8 cellular contexts compared by ENCODE assay signal in genomic region chr10:108544500-108545120, GRCh38.
A peak's percentile ranks its signal among the peaks of the same experiment; 100 is the strongest.
DNase-seq lines count a peak whose midpoint lies in the region; FAIRE-seq and TF ChIP-seq lines count a peak whose summit lies in the region.

No MANE protein-coding gene starts in this region.

- H3K4me1 ChIP-seq in KMS-11 (ENCODE audit: low read depth, poor library complexity, severe bottlenecking): no peaks in the 10 kb centered on the region
- peaks cover 0 to 4% (median 0%) of the 10 kb centered on the region in 4 donors for H3K4me1 ChIP-seq in esophagus muscularis mucosa

- H3K36me3 ChIP-seq in KMS-11 (ENCODE audit: insufficient read depth): no peaks in the 10 kb centered on the region
- H3K36me3 ChIP-seq in esophagus muscularis mucosa: no peaks in the 10 kb centered on the region

- TF ChIP-seq CTCF in KMS-11 (conservative IDR thresholded peaks at IDR 0.05; ENCODE audit: low read depth, low read length) (peak; percentile 75), esophagus muscularis mucosa (IDR thresholded peaks at IDR 0.05) (peak; percentile 72 to 92 (median 84)), nephron progenitor cell (IDR thresholded peaks at IDR 0.05) (peak; percentile 99)

- TF ChIP-seq EP300 in esophagus muscularis mucosa (IDR thresholded peaks at IDR 0.05): no peak

- H3K4me3 ChIP-seq in KMS-11 (IDR thresholded peaks at IDR 0.05; ENCODE audit: insufficient read depth, low read depth, low read length): no peak overlapping the region
- no peak overlapping the region for H3K4me3 ChIP-seq in esophagus muscularis mucosa

- intact Hi-C loops in esophagus muscularis mucosa (cut with DNase I): loop anchor here (10.0 kb wide), 1 partner anchor 1920 kb away; no protein-coding TSS in a partner anchor

- no peaks in the 10 kb centered on the region for H3K27me3 ChIP-seq in KMS-11 (ENCODE audit: insufficient read depth, low read depth)
- H3K27me3 ChIP-seq in esophagus muscularis mucosa: no peaks in the 10 kb centered on the region

- H3K4me1 Mint-ChIP-seq in nephron progenitor cell: no peaks in the 10 kb centered on the region

- peak; percentile 11 for DNase-seq in activated gamma-delta T cell treated with Interleukin-2 at 50 U/mL for 16 hours
- DNase-seq in activated gamma-delta T cell (lab: John Stamatoyannopoulos, UW): no peak
- no peak for DNase-seq in H54 (ENCODE audit: insufficient read length, low spot score)
- peak; percentile 42 for DNase-seq in SKM-1 treated with dmso at 0.1 percent for 144 hours (lab: John Stamatoyannopoulos, UW; ENCODE audit: unreplicated experiment)
- DNase-seq in esophagus muscularis mucosa (ENCODE audit: extremely low spot score): no peak
- peak; percentile 78 for DNase-seq in nephron progenitor cell
- DNase-seq in SW 1271 (lab: John Stamatoyannopoulos, UW): no peak

- H3K4me2 ChIP-seq in KMS-11: no peak overlapping the region

- no peaks in the 10 kb centered on the region for H3K27me3 Mint-ChIP-seq in nephron progenitor cell (ENCODE audit: low read depth, poor library complexity)

- H3K27ac Mint-ChIP-seq in nephron progenitor cell: no peak overlapping the region

- FAIRE-seq in H54 (lab: Jason Lieb, UNC): peak; percentile 86

- no peaks in the 10 kb centered on the region for H3K9me3 ChIP-seq in esophagus muscularis mucosa

- H3K4me3 Mint-ChIP-seq in nephron progenitor cell: no peak overlapping the region

- TF ChIP-seq POLR2A in H54 (IDR thresholded peaks at IDR 0.05; ENCODE audit: low read depth, low read length) (no peak), esophagus muscularis mucosa (IDR thresholded peaks at IDR 0.05; ENCODE audit: low read depth) (no peak)

- H3K27ac ChIP-seq in KMS-11: no peak overlapping the region
- no peak overlapping the region for H3K27ac ChIP-seq in esophagus muscularis mucosa (replicated peaks in 1 of 4)

- H3K9ac ChIP-seq in KMS-11: no peak overlapping the region

- no peaks in the 10 kb centered on the region for H4K20me1 ChIP-seq in KMS-11 (ENCODE audit: insufficient read depth)

- no peaks in the 10 kb centered on the region for H3K79me2 ChIP-seq in KMS-11 (ENCODE audit: insufficient read depth, low read depth)

- H2AFZ ChIP-seq in KMS-11 (ENCODE audit: low read depth): no peak overlapping the region; the same call in 1 of the 2 replicates

- no peaks in the 10 kb centered on the region for H3K36me3 Mint-ChIP-seq in nephron progenitor cell (ENCODE audit: low read depth)

- WGBS in esophagus muscularis mucosa: 29% methylated on average over 10 of the region's 10 CpGs

- no peaks in the 10 kb centered on the region for H3K9me3 Mint-ChIP-seq in nephron progenitor cell

Comparison
In these comparisons a context has a peak if more than half of its experiments do, and no peak if none do; other contexts are left out.
1. DNase-seq: peak in activated gamma-delta T cell treated with Interleukin-2 at 50 U/mL for 16 hours (single experiment), SKM-1 treated with dmso at 0.1 percent for 144 hours (single experiment) and nephron progenitor cell (single experiment); none in activated gamma-delta T cell (single experiment), H54 (single experiment), esophagus muscularis mucosa (single experiment) and SW 1271 (0 of 2).
2. Peak in every context shown above with its lines, with median percentiles within 50 percentile points of each other: CTCF ChIP-seq.